ENCODE assay signal across 8 cellular contexts in genomic region chr1:183633676-183634343, GRCh38. TPM values are rescaled to one million over a fixed set of nuclear protein-coding genes. Genes with fewer than 3 reads are reported as not detected.
DNase-seq lines count a peak whose midpoint lies in the region; ATAC-seq and TF ChIP-seq lines count a peak whose summit lies in the region.

No MANE protein-coding gene starts in this region.

- peaks cover 15% of the 10 kb centered on the region; the same call in 1 of the 2 replicates for H4K20me1 ChIP-seq in IMR-90 (ENCODE audit: insufficient read depth, low read length)

- peak overlapping the region; percentile 90 to 95; a peak in 3 of 4 replicates for H4K8ac ChIP-seq in IMR-90 (ENCODE audit: low read depth in 2 of 2, low read length in 2 of 2)

- peak; percentile 27 for DNase-seq in activated naive CD4-positive, alpha-beta T cell treated with anti-CD3 and anti-CD28 coated beads, Interleukin-2, amount 10 ng/mL, durations not matched to agents 7 days and 5 days
- no peak for DNase-seq in activated naive CD4-positive, alpha-beta T cell treated with Interleukin-2 at 50 U/mL for 16 hours
- DNase-seq in IMR-90, result peak; percentile 95
- peak; percentile 53 to 68 for DNase-seq in SJSA1 (ENCODE audit: low read depth in 1 of 2, low spot score in 2 of 2)
- DNase-seq in dermis microvascular lymphatic vessel endothelial cell (ENCODE audit: low read depth in 2 of 2), result peak; percentile 74 to 86
- no peak for DNase-seq in vagina (ENCODE audit: extremely low spot score in 2 of 2)

- TF ChIP-seq POLR2A in IMR-90 (IDR thresholded peaks at IDR 0.05; ENCODE audit: low read depth, low read length) (peak; percentile 71), vagina (IDR thresholded peaks at IDR 0.05) (no peak)

- H3K27me3 ChIP-seq in IMR-90 (ENCODE audit: control insufficient read depth, insufficient read depth, low read length), result no peaks in the 10 kb centered on the region
- H3K27me3 ChIP-seq in SJSA1 (replicated peaks), result no peaks in the 10 kb centered on the region
- H3K27me3 ChIP-seq in mononuclear cell (ENCODE audit: insufficient read depth, low read length), result no peaks in the 10 kb centered on the region
- H3K27me3 ChIP-seq in vagina, result no peaks in the 10 kb centered on the region

- H3K4me1 ChIP-seq in IMR-90 (ENCODE audit: control insufficient read depth, insufficient read depth, low read length) (peaks cover 5% of the 10 kb centered on the region), SJSA1 (replicated peaks) (peaks cover 3% of the 10 kb centered on the region), mononuclear cell (ENCODE audit: insufficient read depth, low read length) (peaks cover 34% of the 10 kb centered on the region), vagina (peaks cover 62% of the 10 kb centered on the region)

- H3K4me2 ChIP-seq in IMR-90 (ENCODE audit: low read depth, low read length), result peak overlapping the region; percentile 99

- H3K27me3 Mint-ChIP-seq in activated naive CD4-positive, alpha-beta T cell treated with anti-CD3 and anti-CD28 coated beads, Interleukin-2, amount 10 ng/mL, durations not matched to agents 7 days and 5 days, result peaks cover 19% of the 10 kb centered on the region

- TF ChIP-seq CTCF in IMR-90 (conservative IDR thresholded peaks at IDR 0.05; ENCODE audit: low read depth, low read length), result peak; percentile 44
- TF ChIP-seq CTCF in vagina (IDR thresholded peaks at IDR 0.05), result peak in 2 of 3 experiments; percentile 31 to 43

- peaks cover 42% of the 10 kb centered on the region for H3K4me1 Mint-ChIP-seq in activated naive CD4-positive, alpha-beta T cell treated with anti-CD3 and anti-CD28 coated beads, Interleukin-2, amount 10 ng/mL, durations not matched to agents 7 days and 5 days

- H2AFZ ChIP-seq in IMR-90 (replicated peaks; ENCODE audit: low read length, poor library complexity), result no peak overlapping the region

- peaks cover 11% of the 10 kb centered on the region for H3K36me3 ChIP-seq in IMR-90 (ENCODE audit: control insufficient read depth, insufficient read depth, low read length)
- peaks cover 38% of the 10 kb centered on the region for H3K36me3 ChIP-seq in SJSA1
- peaks cover 4 to 17% of the 10 kb centered on the region in 2 donors for H3K36me3 ChIP-seq in vagina

- CTCF ChIA-PET in activated naive CD4-positive, alpha-beta T cell treated with anti-CD3 and anti-CD28 coated beads, Interleukin-2, amount 10 ng/mL, durations not matched to agents 7 days and 5 days (lab: Charles Lee), result interaction anchor here (1.1 to 5.8 kb wide), 9 partner anchors 11 to 417 kb away, joined by 3 to 46 read pairs (median 5); partner anchors contain the start of genes APOBEC4, SMG7 and TSEN15
- CTCF ChIA-PET in IMR-90 (lab: Yijun Ruan, JAX), result interaction anchor here (0.6 to 1.5 kb wide), 6 partner anchors 11 to 1119 kb away, joined by 3 to 5 read pairs (median 3); no protein-coding TSS in a partner anchor

- ATAC-seq in GM21526 (IDR thresholded peaks at IDR 0.05; ENCODE audit: low FRiP score, unreplicated experiment) (peak; percentile 42), IMR-90 (ENCODE audit: low read depth) (peak; percentile 48)

- H3K4me3 Mint-ChIP-seq in activated naive CD4-positive, alpha-beta T cell treated with anti-CD3 and anti-CD28 coated beads, Interleukin-2, amount 10 ng/mL, durations not matched to agents 7 days and 5 days, result peak overlapping the region; percentile 97

- dilution Hi-C loops in IMR-90 (cut with HindIII; ENCODE audit: low sequenced_read_pairs, unreplicated experiment), result no loop called here

- no peak for TF ChIP-seq RAD21 in IMR-90 (IDR thresholded peaks at IDR 0.05; ENCODE audit: low read length)

- peak overlapping the region; percentile 96 for H3K9ac ChIP-seq in IMR-90 (ENCODE audit: low read depth, low read length)

- peak overlapping the region; percentile 22; the same call in 1 of the 2 replicates for H2BK120ac ChIP-seq in IMR-90 (ENCODE audit: low read depth, low read length)

- H4K5ac ChIP-seq in IMR-90 (ENCODE audit: low read depth, low read length), result peak overlapping the region; percentile 60

- no peak overlapping the region for H2AK5ac ChIP-seq in IMR-90 (ENCODE audit: low read depth, low read length)

- H3K27ac ChIP-seq in IMR-90 (ENCODE audit: insufficient read depth, low read length), result peak overlapping the region; percentile 96
- H3K27ac ChIP-seq in SJSA1, result peak overlapping the region; percentile 6; the same call in 1 of the 2 replicates
- peak overlapping the region; percentile 93 for H3K27ac ChIP-seq in vagina

- peak overlapping the region; percentile 92 for H3K56ac ChIP-seq in IMR-90 (ENCODE audit: extremely low read depth, insufficient read depth, low read length)

- no peak overlapping the region for H2AK9ac ChIP-seq in IMR-90 (replicated peaks; ENCODE audit: low read depth, low read length, poor library complexity)

- H3K18ac ChIP-seq in IMR-90 (ENCODE audit: low read depth, low read length), result peak overlapping the region; percentile 90

- BruUV-seq in IMR-90 (replicated peaks; lab: Mats Ljungman, UMichigan), result TSS peak; percentile 90

- peak overlapping the region; percentile 51; the same call in 1 of the 2 replicates for H3K4ac ChIP-seq in IMR-90 (ENCODE audit: low read depth, low read length)

- peak overlapping the region; percentile 50; the same call in 1 of the 2 replicates for H3K14ac ChIP-seq in IMR-90 (replicated peaks; ENCODE audit: low read depth, low read length)

- peak overlapping the region; percentile 93 for H2BK5ac ChIP-seq in IMR-90 (ENCODE audit: low read depth, low read length, poor library complexity, severe bottlenecking)

- H3K9me3 ChIP-seq in IMR-90 (ENCODE audit: control insufficient read depth, insufficient read depth, low read length), result no peaks in the 10 kb centered on the region
- no peaks in the 10 kb centered on the region for H3K9me3 ChIP-seq in SJSA1 (replicated peaks)
- H3K9me3 ChIP-seq in mononuclear cell (ENCODE audit: low read depth, low read length), result no peaks in the 10 kb centered on the region
- H3K9me3 ChIP-seq in vagina, result no peaks in the 10 kb centered on the region

- H3K4me3 ChIP-seq in IMR-90 (ENCODE audit: insufficient read depth, low read depth, low read length) (peak overlapping the region; percentile 85), SJSA1 (peak overlapping the region; percentile 59), mononuclear cell (ENCODE audit: low read length) (peak overlapping the region; percentile 90), vagina (peak overlapping the region; percentile 80 to 99)

- intact Hi-C loops in IMR-90 (cut with micrococcal nuclease) (loop anchor here (5.0 to 10.0 kb wide), 3 partner anchors 421 to 751 kb away; partner anchors contain the start of genes C1orf21 and TSEN15), vagina (cut with DNase I) (no loop called here)

- peaks cover 7% of the 10 kb centered on the region; the same call in 1 of the 2 replicates for H3K9me1 ChIP-seq in IMR-90 (ENCODE audit: insufficient read depth, low read length)

- H3K79me1 ChIP-seq in IMR-90 (ENCODE audit: low read depth in 1 of 2, low read length in 2 of 2), result peaks cover 9 to 25% of the 10 kb centered on the region in 2 experiments

- in situ Hi-C loops in IMR-90 (cut with MboI; ENCODE audit: low sequenced_read_pairs), result no loop called here

- H2BK20ac ChIP-seq in IMR-90 (ENCODE audit: low read depth, low read length), result no peak overlapping the region

- H2BK15ac ChIP-seq in IMR-90 (ENCODE audit: low read depth, low read length), result no peak overlapping the region

- H4K91ac ChIP-seq in IMR-90 (ENCODE audit: insufficient read depth, low read depth, low read length), result no peak overlapping the region; the same call in 1 of the 2 replicates

- no peaks in the 10 kb centered on the region for H3K9me3 Mint-ChIP-seq in activated naive CD4-positive, alpha-beta T cell treated with anti-CD3 and anti-CD28 coated beads, Interleukin-2, amount 10 ng/mL, durations not matched to agents 7 days and 5 days

- peaks cover 41% of the 10 kb centered on the region for H3K36me3 Mint-ChIP-seq in activated naive CD4-positive, alpha-beta T cell treated with anti-CD3 and anti-CD28 coated beads, Interleukin-2, amount 10 ng/mL, durations not matched to agents 7 days and 5 days

- POLR2A ChIA-PET in IMR-90 (lab: Charles Lee; ENCODE audit: unreplicated experiment), result no interaction called here

- peak overlapping the region; percentile 77; the same call in 1 of the 2 replicates for H3K23ac ChIP-seq in IMR-90 (ENCODE audit: low read depth, low read length)

- no CpG with 5 or more reads among the region's 1 CpG for WGBS in IMR-90 (ENCODE audit: extremely low coverage in 2 of 2, insufficient read length in 1 of 2), 2 experiments

- peak overlapping the region; percentile 84 for H3K27ac Mint-ChIP-seq in activated naive CD4-positive, alpha-beta T cell treated with anti-CD3 and anti-CD28 coated beads, Interleukin-2, amount 10 ng/mL, durations not matched to agents 7 days and 5 days

TF ChIP-seq in IMR-90, 13 proteins besides CTCF, POLR2A, EP300 and RAD21 (continues in another document):
- TF ChIP-seq FOS (IDR thresholded peaks at IDR 0.05; ENCODE audit: low read depth, low read length), result no peak
- TF ChIP-seq RFX5 (IDR thresholded peaks at IDR 0.05; ENCODE audit: low read depth, low read length), result no peak
- TF ChIP-seq MAFK (IDR thresholded peaks at IDR 0.05; ENCODE audit: low read depth, low read length), result no peak
- no peak for TF ChIP-seq CHD1 (IDR thresholded peaks at IDR 0.05; ENCODE audit: low read depth, low read length)
- TF ChIP-seq CEBPB (IDR thresholded peaks at IDR 0.05; ENCODE audit: low read depth, low read length), result no peak

RNA-seq across cellular contexts. Expression of gene ARPC5, which starts 1.8 kb away (rescaled TPM):
- total RNA-seq in IMR-90 (2012; rRNA removed), result 212 and 361 TPM in 2 replicates
- polyA plus RNA-seq in IMR-90 (2012; rRNA removed), result 91.0 and 132 TPM in 2 replicates
- 38.8 and 57.1 TPM in 2 replicates for polyA plus RNA-seq in IMR-90 (2012; cell fraction: cytosol; rRNA removed)
- polyA plus RNA-seq in IMR-90 (2012; cell fraction: nucleus; rRNA removed; ENCODE audit: low replicate concordance), result 9.7 and 50.2 TPM in 2 replicates
- 444 and 568 TPM in 2 replicates for total RNA-seq in SJSA1 (2014; rRNA removed; shearing (Covaris generic))
- 64.6 and 109 TPM in 2 replicates for total RNA-seq in dermis microvascular lymphatic vessel endothelial cell
- 63.4 TPM for total RNA-seq in mononuclear cell
- 48.4 TPM for total RNA-seq in vagina

RNA-seq across cellular contexts. Expression of gene APOBEC4, which starts 19.3 kb away (rescaled TPM):
- not detected in 2 replicates for total RNA-seq in IMR-90 (2012; rRNA removed)
- polyA plus RNA-seq in IMR-90 (2012; rRNA removed), result not detected in 2 replicates
- polyA plus RNA-seq in IMR-90 (2012; cell fraction: cytosol; rRNA removed), result not detected in 2 replicates
- polyA plus RNA-seq in IMR-90 (2012; cell fraction: nucleus; rRNA removed; ENCODE audit: low replicate concordance), result not detected in 2 replicates
- not detected in 2 replicates for total RNA-seq in SJSA1 (2014; rRNA removed; shearing (Covaris generic))
- total RNA-seq in dermis microvascular lymphatic vessel endothelial cell, result not detected in 2 replicates
- 0.10 TPM for total RNA-seq in mononuclear cell
- total RNA-seq in vagina, result not detected

RNA-seq across cellular contexts. Expression of gene NCF2, which starts 43.6 kb away (rescaled TPM):
- total RNA-seq in IMR-90 (2012; rRNA removed), result 2.8 and 3.2 TPM in 2 replicates
- 2.6 and 4.2 TPM in 2 replicates for polyA plus RNA-seq in IMR-90 (2012; rRNA removed)
- 0.45 and 1.8 TPM in 2 replicates for polyA plus RNA-seq in IMR-90 (2012; cell fraction: cytosol; rRNA removed)
- polyA plus RNA-seq in IMR-90 (2012; cell fraction: nucleus; rRNA removed; ENCODE audit: low replicate concordance), result 0.52 and 0.64 TPM in 2 replicates
- 0.24 TPM in 1 of 2 replicates, not detected in the other for total RNA-seq in SJSA1 (2014; rRNA removed; shearing (Covaris generic))
- total RNA-seq in dermis microvascular lymphatic vessel endothelial cell, result not detected in 2 replicates
- total RNA-seq in mononuclear cell, result 184 TPM
- total RNA-seq in vagina, result 12.5 TPM

Comparison
In these comparisons a context has a peak if more than half of its experiments do, and no peak if none do; other contexts are left out.
1. DNase-seq: peak in activated naive CD4-positive, alpha-beta T cell treated with anti-CD3 and anti-CD28 coated beads, Interleukin-2, amount 10 ng/mL, durations not matched to agents 7 days and 5 days (single experiment), IMR-90 (single experiment), SJSA1 (2 of 2) and dermis microvascular lymphatic vessel endothelial cell (2 of 2); none in activated naive CD4-positive, alpha-beta T cell treated with Interleukin-2 at 50 U/mL for 16 hours (single experiment) and vagina (0 of 2).
2. H3K27ac ChIP-seq: peak in every context shown above with its lines; median percentile 96 in IMR-90; 93 in vagina; 6 in SJSA1.
3. RNA of gene NCF2, which starts 43.6 kb away (total RNA-seq): 184 TPM in mononuclear cell (single experiment); 12.5 TPM in vagina (single experiment), 2.8 to 3.2 TPM in IMR-90, 0.24 TPM in SJSA1 and not detected in dermis microvascular lymphatic vessel endothelial cell; every median in the first group is over 10 times any median in the second.
4. Peak in every context shown above with its lines, with median percentiles within 50 percentile points of each other: H3K4me3 ChIP-seq.